11 cellular contexts compared by ENCODE assay signal in the genomic region with DNA sequence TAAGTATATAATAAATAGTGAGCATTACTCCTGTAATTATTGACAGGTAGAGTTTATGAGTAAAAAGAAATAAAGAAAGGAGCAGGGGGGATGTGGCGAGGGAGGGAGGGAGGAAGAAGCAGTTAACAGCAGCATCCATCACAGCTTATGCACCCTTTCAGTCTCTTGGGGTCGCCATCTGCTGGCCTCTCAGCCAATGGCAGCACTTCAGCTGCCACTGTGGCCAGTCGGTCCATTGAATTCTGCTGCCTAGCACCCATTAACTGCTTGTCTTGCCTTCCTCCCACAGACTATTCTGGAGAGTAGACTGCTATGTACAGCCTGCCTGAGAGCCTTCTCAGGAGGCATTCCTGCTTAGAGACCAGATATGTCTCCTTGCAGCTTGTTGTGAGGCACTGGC.
DNase-seq lines count a peak whose midpoint lies in the region; ATAC-seq and TF ChIP-seq lines count a peak whose summit lies in the region.
"Had no signal": no experiment of that assay in that cellular context is flagged by ENCODE, and none has a peak within 500 bp of the region (broad histone marks: within the 10 kb centered on the region; RNA-seq: fewer than 3 reads in every experiment).

No MANE protein-coding gene starts in this region.

- peak; percentile 57 for TF ChIP-seq CTCF in H9 (conservative IDR thresholded peaks at IDR 0.05)
- peak; percentile 78 for TF ChIP-seq CTCF in WERI-Rb-1 (IDR thresholded peaks at IDR 0.05; ENCODE audit: low read depth, low read length)

- no peaks in the 10 kb centered on the region for H4K20me1 ChIP-seq in H9 (ENCODE audit: control insufficient read depth, insufficient read depth, insufficient read length)

- no peak overlapping the region for H4K8ac ChIP-seq in H9 (replicated peaks; ENCODE audit: insufficient read length, low read depth, low read length)

- no peak overlapping the region for H3K23ac ChIP-seq in H9 (ENCODE audit: insufficient read length, low read depth, low read length)

- no peak overlapping the region for H2BK15ac ChIP-seq in H9 (ENCODE audit: low read depth, low read length)

- H3K79me2 ChIP-seq in H9 (ENCODE audit: insufficient read depth, low read length), result no peaks in the 10 kb centered on the region

- no peak for ATAC-seq in GM21390 (IDR thresholded peaks at IDR 0.05; ENCODE audit: unreplicated experiment)
- ATAC-seq in activated CD8-positive, alpha-beta memory T cell treated with anti-CD3 and anti-CD28 coated beads, Interleukin-2, amount 10 ng/mL, durations not matched to agents 7 days and 5 days, result no peak

- H3T11ph ChIP-seq in H9 (ENCODE audit: low read length), result no peak overlapping the region

- peaks cover 2% of the 10 kb centered on the region; the same call in 1 of the 2 replicates for H3K27me3 Mint-ChIP-seq in H9 (ENCODE audit: low read depth)
- peaks cover 6% of the 10 kb centered on the region for H3K27me3 Mint-ChIP-seq in activated CD8-positive, alpha-beta memory T cell treated with anti-CD3 and anti-CD28 coated beads, Interleukin-2, amount 10 ng/mL, durations not matched to agents 7 days and 5 days

- H3K27me3 ChIP-seq in H9 (ENCODE audit: insufficient read depth, low read length) (no peaks in the 10 kb centered on the region), WERI-Rb-1 (ENCODE audit: insufficient read depth, low read depth, severe bottlenecking) (no peaks in the 10 kb centered on the region)
- H3K27me3 ChIP-seq: adrenal gland had no signal

- no peak overlapping the region for H3K4me2 ChIP-seq in H9 (ENCODE audit: insufficient read depth, insufficient read length, low read length)

- no peak overlapping the region for H4K91ac ChIP-seq in H9 (ENCODE audit: insufficient read length, low read depth, low read length)

- H3K9me3 Mint-ChIP-seq in H9, result no peaks in the 10 kb centered on the region
- no peaks in the 10 kb centered on the region for H3K9me3 Mint-ChIP-seq in activated CD8-positive, alpha-beta memory T cell treated with anti-CD3 and anti-CD28 coated beads, Interleukin-2, amount 10 ng/mL, durations not matched to agents 7 days and 5 days (ENCODE audit: low read depth)

- H3K56ac ChIP-seq in H9 (ENCODE audit: insufficient read length, low read depth, low read length), result no peak overlapping the region

- H3K4ac ChIP-seq in H9 (ENCODE audit: low read depth, low read length), result no peak overlapping the region

- no peaks in the 10 kb centered on the region for H3K36me3 Mint-ChIP-seq in H9 (ENCODE audit: insufficient read depth in 1 of 3, low read depth in 3 of 3)
- no peaks in the 10 kb centered on the region for H3K36me3 Mint-ChIP-seq in activated CD8-positive, alpha-beta memory T cell treated with anti-CD3 and anti-CD28 coated beads, Interleukin-2, amount 10 ng/mL, durations not matched to agents 7 days and 5 days

- H3K4me3 ChIP-seq in WERI-Rb-1 (ENCODE audit: low read depth, low read length), result no peak overlapping the region
- H3K4me3 ChIP-seq: adrenal gland, HAP-1 had no signal

- no peak overlapping the region for H2BK20ac ChIP-seq in H9 (ENCODE audit: low read depth, low read length, poor library complexity, severe bottlenecking)

- H3K4me1 ChIP-seq in H9 (ENCODE audit: insufficient read depth, low read length), result no peaks in the 10 kb centered on the region
- H3K4me1 ChIP-seq: adrenal gland, HAP-1 had no signal

- no peak overlapping the region for H3K18ac ChIP-seq in H9 (ENCODE audit: insufficient read length, low read depth, low read length)

- no peak overlapping the region for H2BK12ac ChIP-seq in H9 (ENCODE audit: insufficient read length, low read depth, low read length)

- H3K4me1 Mint-ChIP-seq in H9, result peaks cover 11 to 13% of the 10 kb centered on the region in 2 experiments
- H3K4me1 Mint-ChIP-seq in activated CD8-positive, alpha-beta memory T cell treated with anti-CD3 and anti-CD28 coated beads, Interleukin-2, amount 10 ng/mL, durations not matched to agents 7 days and 5 days, result no peaks in the 10 kb centered on the region

- H2BK120ac ChIP-seq in H9 (ENCODE audit: low read depth, low read length, poor library complexity, severe bottlenecking), result no peak overlapping the region

- no peak overlapping the region for H2AFZ ChIP-seq in H9 (ENCODE audit: low read length)

- no CpG with 5 or more reads among the region's 3 CpGs for WGBS in H9 (ENCODE audit: extremely low coverage, insufficient read length, low lambda C conversion rate)

- no peaks in the 10 kb centered on the region for H3K79me1 ChIP-seq in H9 (ENCODE audit: insufficient read depth, low read depth, low read length, poor library complexity, severe bottlenecking)

- H3K14ac ChIP-seq in H9 (ENCODE audit: insufficient read depth, low read length), result no peak overlapping the region

- H3K4me3 Mint-ChIP-seq in H9, result no peak overlapping the region
- no peak overlapping the region for H3K4me3 Mint-ChIP-seq in activated CD8-positive, alpha-beta memory T cell treated with anti-CD3 and anti-CD28 coated beads, Interleukin-2, amount 10 ng/mL, durations not matched to agents 7 days and 5 days

- no peak overlapping the region for H3K27ac Mint-ChIP-seq in H9
- H3K27ac Mint-ChIP-seq in activated CD8-positive, alpha-beta memory T cell treated with anti-CD3 and anti-CD28 coated beads, Interleukin-2, amount 10 ng/mL, durations not matched to agents 7 days and 5 days, result no peak overlapping the region

- DNase-seq in COLO829 (ENCODE audit: low spot score), result peak; percentile 40
- DNase-seq in H9, result peak; percentile 52
- peak; percentile 55 for DNase-seq in WERI-Rb-1
- peak; percentile 7 to 17 for DNase-seq in lung microvascular endothelial cell (ENCODE audit: low read depth in 2 of 2)
- no peak for DNase-seq in activated CD8-positive, alpha-beta memory T cell treated with anti-CD3 and anti-CD28 coated beads, Interleukin-2, amount 10 ng/mL, durations not matched to agents 7 days and 5 days
- no peak for DNase-seq in cerebellum (ENCODE audit: low spot score)
- no peak for DNase-seq in A172 (ENCODE audit: low spot score)
- DNase-seq: activated CD4-positive, alpha-beta T cell treated with anti-CD3 and anti-CD28 coated beads, Interleukin-2, amount 50 U/mL, for 4 hours; adrenal gland had no signal

- no peak overlapping the region for H2AK5ac ChIP-seq in H9 (ENCODE audit: insufficient read length, low read length)

- H2BK5ac ChIP-seq in H9 (ENCODE audit: insufficient read length, low read length), result no peak overlapping the region

- no peaks in the 10 kb centered on the region for H3K23me2 ChIP-seq in H9 (ENCODE audit: insufficient read length, low read depth, low read length, poor library complexity, severe bottlenecking)

- no peaks in the 10 kb centered on the region for H3K36me3 ChIP-seq in WERI-Rb-1
- H3K36me3 ChIP-seq: adrenal gland, HAP-1 had no signal

- no peak overlapping the region for H4K5ac ChIP-seq in H9 (ENCODE audit: insufficient read length, low read depth, low read length)

- H3K27ac ChIP-seq in H9 (ENCODE audit: insufficient read length, low read depth, low read length) (no peak overlapping the region), WERI-Rb-1 (no peak overlapping the region)
- H3K27ac ChIP-seq: adrenal gland had no signal

- CTCF ChIA-PET in activated CD8-positive, alpha-beta memory T cell treated with anti-CD3 and anti-CD28 coated beads, Interleukin-2, amount 10 ng/mL, durations not matched to agents 7 days and 5 days (lab: Charles Lee), result interaction anchor here (1.0 kb wide), 1 partner anchor 406 kb away, joined by 3 read pairs; no protein-coding TSS in a partner anchor

- H3K9me3 ChIP-seq in H9 (ENCODE audit: control insufficient read depth, low read depth, low read length) (no peaks in the 10 kb centered on the region), WERI-Rb-1 (ENCODE audit: severe bottlenecking) (no peaks in the 10 kb centered on the region)
- H3K9me3 ChIP-seq: adrenal gland, HAP-1 had no signal

- no peak overlapping the region for H3K9ac ChIP-seq in H9 (ENCODE audit: extremely low read depth, insufficient read length, low read length)

Comparison
In these comparisons a context has a peak if more than half of its experiments do, and no peak if none do; other contexts are left out.
1. DNase-seq: peak in COLO829 (single experiment), H9 (single experiment), WERI-Rb-1 (single experiment) and lung microvascular endothelial cell (2 of 2); none in activated CD8-positive, alpha-beta memory T cell treated with anti-CD3 and anti-CD28 coated beads, Interleukin-2, amount 10 ng/mL, durations not matched to agents 7 days and 5 days (single experiment), cerebellum (single experiment) and A172 (single experiment).